ENCODE assay signal across 8 cellular contexts in genomic region chr11:61830318-61831105, GRCh38. TPM values are rescaled to one million over a fixed set of nuclear protein-coding genes. Genes with fewer than 3 reads are reported as not detected.
DNase-seq lines count a peak whose midpoint lies in the region; ATAC-seq and TF ChIP-seq lines count a peak whose summit lies in the region.

No MANE protein-coding gene starts in this region.

- peaks cover 11 to 20% of the 10 kb centered on the region in 2 donors for H3K4me1 ChIP-seq in gastrocnemius medialis

- H3K27ac ChIP-seq in gastrocnemius medialis = peak overlapping the region; percentile 57 to 74 (median 69)

- H3K4me3 ChIP-seq in GM12875 (ENCODE audit: low read depth, low read length) (peak overlapping the region; percentile 97), gastrocnemius medialis (peak overlapping the region in 1 of 4 donors; percentile 1)

- intact Hi-C loops in gastrocnemius medialis (cut with DNase I; ENCODE audit: low total_unique reads) = no loop called here

- H3K36me3 ChIP-seq in gastrocnemius medialis = no peaks in the 10 kb centered on the region

- peaks cover 21 to 39% (median 27%) of the 10 kb centered on the region in 3 donors for H3K27me3 ChIP-seq in gastrocnemius medialis

- TF ChIP-seq POLR2A in gastrocnemius medialis (IDR thresholded peaks at IDR 0.05) = no peak

- no peaks in the 10 kb centered on the region for H3K9me3 ChIP-seq in gastrocnemius medialis

- TF ChIP-seq CTCF in GM12875 (IDR thresholded peaks at IDR 0.05; ENCODE audit: borderline replicate concordance, insufficient read depth, low read depth, low read length) (0 out of 2 replicates have a peak, but pooled peaks have one; percentile 2), gastrocnemius medialis (IDR thresholded peaks at IDR 0.05 in 4 of 5, conservative IDR thresholded peaks at IDR 0.05 in 1 of 5) (no peak)

- in situ Hi-C loops in gastrocnemius medialis (cut with MboI; ENCODE audit: low sequenced_read_pairs in 4 of 4) = no loop called here

- DNase-seq in OCI-M1 (lab: John Stamatoyannopoulos, UW) (peak; percentile 9), fibroblast of gingiva (ENCODE audit: low read depth) (peak; percentile 45), gastrocnemius medialis (no peak), COR-L47 (lab: John Stamatoyannopoulos, UW) (no peak), HUDEP-2 (lab: John Stamatoyannopoulos, UW; ENCODE audit: unreplicated experiment in 76 of 76) (no peak)
- no peak for DNase-seq in stimulated activated CD4-positive, alpha-beta T cell treated with anti-CD3 and anti-CD28 coated beads, Interleukin-2, amount 100 ng/mL, for 24 hours

- ATAC-seq in gastrocnemius medialis (peak in 1 of 2 donors; percentile 29), HG03097 (IDR thresholded peaks at IDR 0.05; ENCODE audit: low FRiP score, unreplicated experiment) (no peak)

RNA-seq across cellular contexts. Expression of gene FADS2, which starts 2.4 kb away (rescaled TPM):
- 1 to 10 TPM; 1.5 to 6.4 (median 4.0) TPM for total RNA-seq in gastrocnemius medialis

RNA-seq across cellular contexts. Expression of gene FADS1, which starts 13.7 kb away (rescaled TPM):
- 100 to 1,000 TPM in 1 of 4 donors, 10 to 100 TPM in 3; 25.4 to 209 (median 62.5) TPM for total RNA-seq in gastrocnemius medialis

RNA-seq across cellular contexts. Expression of gene FEN1, which starts 37.8 kb away (rescaled TPM):
- 10 to 100 TPM in 2 of 4 donors, 1 to 10 TPM in 2; 7.4 to 15.7 (median 9.5) TPM for total RNA-seq in gastrocnemius medialis

RNA-seq across cellular contexts. Expression of gene TMEM258, which starts 38.1 kb away (rescaled TPM):
- 10 to 100 TPM; 36.5 to 51.8 (median 47.2) TPM for total RNA-seq in gastrocnemius medialis

Comparison
In these comparisons a context has a peak if more than half of its experiments do, and no peak if none do; other contexts are left out.
1. DNase-seq: peak in OCI-M1 (single experiment) and fibroblast of gingiva (single experiment); none in gastrocnemius medialis (0 of 2), stimulated activated CD4-positive, alpha-beta T cell treated with anti-CD3 and anti-CD28 coated beads, Interleukin-2, amount 100 ng/mL, for 24 hours (0 of 2), COR-L47 (single experiment) and HUDEP-2 (0 of 76).